Comparison of ENCODE assay signal across 12 cellular contexts in genomic region chr12:3303410-3304136, GRCh38.
DNase-seq lines count a peak whose midpoint lies in the region; FAIRE-seq and TF ChIP-seq lines count a peak whose summit lies in the region.
"Had no signal": no experiment of that assay in that cellular context is flagged by ENCODE, and none has a peak within 500 bp of the region (broad histone marks: within the 10 kb centered on the region; RNA-seq: fewer than 3 reads in every experiment).

No MANE protein-coding gene starts in this region.

- in situ Hi-C loops in mammary epithelial cell (cut with MboI; ENCODE audit: low sequenced_read_pairs in 2 of 2), result loop anchor here (5.0 to 25.0 kb wide), 2 partner anchors 234 to 474 kb away; no protein-coding TSS in a partner anchor

- intact Hi-C loops in mammary epithelial cell (cut with micrococcal nuclease) (loop anchor here (1.0 to 5.0 kb wide), 7 partner anchors 64 to 974 kb away; no protein-coding TSS in a partner anchor), CD14-positive monocyte (cut with micrococcal nuclease) (loop anchor here (2.0 to 10.0 kb wide), 2 partner anchors 499 to 1021 kb away; partner anchors contain the start of gene TIGAR (in 1 of the 2))

- BruUV-seq in mammary epithelial cell (replicated peaks; lab: Mats Ljungman, UMichigan), result no TSS peak

- dilution Hi-C loops in mammary epithelial cell (cut with HindIII; ENCODE audit: low sequenced_read_pairs), result loop anchor here (10.0 to 25.0 kb wide), 2 partner anchors 191 to 509 kb away; partner anchors contain the start of gene PRMT8

- H3K9me3 ChIP-seq in mammary epithelial cell (replicated peaks; ENCODE audit: insufficient read depth, low read length) (no peaks in the 10 kb centered on the region), neural progenitor cell (ENCODE audit: low read depth) (no peaks in the 10 kb centered on the region)

- peaks cover 4% of the 10 kb centered on the region for H3F3A ChIP-seq in neural progenitor cell (ENCODE audit: low read depth)

- H3K27me3 Mint-ChIP-seq in neural progenitor cell (ENCODE audit: insufficient read depth, low read depth) (peaks cover 12% of the 10 kb centered on the region), CD14-positive monocyte (ENCODE audit: low read depth in 3 of 3) (peaks cover 6 to 19% (median 12%) of the 10 kb centered on the region in 3 donors)

- H3K36me3 Mint-ChIP-seq in neural progenitor cell, result no peaks in the 10 kb centered on the region
- no peaks in the 10 kb centered on the region for H3K36me3 Mint-ChIP-seq in CD14-positive monocyte

- peak overlapping the region; percentile 51 for H2AFZ ChIP-seq in mammary epithelial cell (ENCODE audit: low read depth, low read length)
- H2AFZ ChIP-seq in neural progenitor cell (replicated peaks), result no peak overlapping the region

- peak; percentile 36 to 68 for DNase-seq in NCI-H524 (lab: John Stamatoyannopoulos, UW)
- DNase-seq in NCI-H524 treated with DMSO at 0.1 percent for 48 hours (lab: John Stamatoyannopoulos, UW), result no peak
- DNase-seq in NCI-H2196 treated with DMSO at 0.1 percent for 48 hours (lab: John Stamatoyannopoulos, UW; ENCODE audit: unreplicated experiment), result peak; percentile 10
- DNase-seq in mammary epithelial cell, result peak; percentile 68
- DNase-seq in neural progenitor cell (ENCODE audit: low spot score), result peak; percentile 66
- DNase-seq in activated gamma-delta T cell treated with Interleukin-2 at 50 U/mL for 16 hours, result no peak
- no peak for DNase-seq in CD14-positive monocyte (ENCODE audit: low spot score)
- no peak for DNase-seq in H54 (ENCODE audit: insufficient read length, low spot score)
- DNase-seq: activated CD8-positive, alpha-beta memory T cell treated with anti-CD3 and anti-CD28 coated beads, Interleukin-2, amount 50 U/mL, for 4 hours; stimulated activated naive CD4-positive, alpha-beta T cell had no signal

- H3K4me1 Mint-ChIP-seq in neural progenitor cell (peaks cover 28% of the 10 kb centered on the region), CD14-positive monocyte (peaks cover 11% of the 10 kb centered on the region)

- H3K4me3 ChIP-seq in mammary epithelial cell (replicated peaks in 1 of 3; ENCODE audit: insufficient read depth in 1 of 3, low read depth in 2 of 3, low read length in 3 of 3), result no peak overlapping the region
- no peak overlapping the region for H3K4me3 ChIP-seq in neural progenitor cell

- H3K9ac ChIP-seq in mammary epithelial cell (ENCODE audit: insufficient read depth, low read length), result peak overlapping the region; percentile 65
- no peak overlapping the region for H3K9ac ChIP-seq in neural progenitor cell

- 55% methylated on average over 10 of the region's 18 CpGs for WGBS in mammary epithelial cell (ENCODE audit: low coverage, missing lambda C conversion rate)

- H3K9me3 Mint-ChIP-seq in neural progenitor cell, result no peaks in the 10 kb centered on the region
- H3K9me3 Mint-ChIP-seq in CD14-positive monocyte, result no peaks in the 10 kb centered on the region
- H3K9me3 Mint-ChIP-seq: central memory CD8-positive, alpha-beta T cell had no signal

- TF ChIP-seq POLR2A in H54 (IDR thresholded peaks at IDR 0.05; ENCODE audit: low read depth, low read length), result no peak

- H4K20me1 ChIP-seq in mammary epithelial cell (ENCODE audit: insufficient read depth, low read length), result no peaks in the 10 kb centered on the region
- H4K20me1 ChIP-seq in neural progenitor cell (ENCODE audit: low read depth), result no peaks in the 10 kb centered on the region

- H3K36me3 ChIP-seq in mammary epithelial cell (ENCODE audit: insufficient read depth, low read length), result no peaks in the 10 kb centered on the region
- no peaks in the 10 kb centered on the region for H3K36me3 ChIP-seq in neural progenitor cell

- TF ChIP-seq CTCF in mammary epithelial cell (conservative IDR thresholded peaks at IDR 0.05 in 1 of 2, IDR thresholded peaks at IDR 0.05 in 1 of 2; ENCODE audit: extremely low read depth in 1 of 2, insufficient read depth in 1 of 2, low read depth in 1 of 2, low read length in 2 of 2) (peak; percentile 43 to 75), neural progenitor cell (IDR thresholded peaks at IDR 0.05) (peak; percentile 47), CD14-positive monocyte (IDR thresholded peaks at IDR 0.05) (no peak)

- H3K27ac ChIP-seq in mammary epithelial cell (ENCODE audit: insufficient read depth, low read depth, low read length) (peak overlapping the region; percentile 86), neural progenitor cell (no peak overlapping the region)

- H3K4me1 ChIP-seq in mammary epithelial cell (ENCODE audit: insufficient read depth, low read length), result peaks cover 50% of the 10 kb centered on the region
- H3K4me1 ChIP-seq in neural progenitor cell, result no peaks in the 10 kb centered on the region

- H3K27me3 ChIP-seq in mammary epithelial cell (ENCODE audit: insufficient read depth, low read length) (no peaks in the 10 kb centered on the region), neural progenitor cell (peaks cover 5% of the 10 kb centered on the region)

- CTCF ChIA-PET in mammary epithelial cell (lab: Charles Lee; ENCODE audit: low non-redundant PET), result interaction anchor here (0.5 to 1.2 kb wide), 12 partner anchors 12 to 503 kb away, joined by 3 to 14 read pairs (median 4); partner anchors contain the start of gene PRMT8

- H3K79me2 ChIP-seq in mammary epithelial cell (ENCODE audit: insufficient read depth, low read length) (no peaks in the 10 kb centered on the region), neural progenitor cell (ENCODE audit: low read depth) (no peaks in the 10 kb centered on the region)

- H3K4me2 ChIP-seq in mammary epithelial cell (ENCODE audit: insufficient read depth, low read depth, low read length), result peak overlapping the region; percentile 76
- no peak overlapping the region for H3K4me2 ChIP-seq in neural progenitor cell

- H3K4me3 Mint-ChIP-seq in neural progenitor cell (no peak overlapping the region), CD14-positive monocyte (no peak overlapping the region)
- H3K4me3 Mint-ChIP-seq: central memory CD8-positive, alpha-beta T cell had no signal

- FAIRE-seq in H54 (lab: Jason Lieb, UNC), result no peak
- FAIRE-seq: frontal cortex had no signal

- H3K27ac Mint-ChIP-seq in neural progenitor cell (no peak overlapping the region), CD14-positive monocyte (no peak overlapping the region)

Comparison
In these comparisons a context has a peak if more than half of its experiments do, and no peak if none do; other contexts are left out.
1. DNase-seq: peak in NCI-H524 (2 of 2), NCI-H2196 treated with DMSO at 0.1 percent for 48 hours (single experiment), mammary epithelial cell (single experiment) and neural progenitor cell (single experiment); none in NCI-H524 treated with DMSO at 0.1 percent for 48 hours (single experiment), activated gamma-delta T cell treated with Interleukin-2 at 50 U/mL for 16 hours (single experiment), CD14-positive monocyte (single experiment) and H54 (single experiment).